In the genomic region with DNA sequence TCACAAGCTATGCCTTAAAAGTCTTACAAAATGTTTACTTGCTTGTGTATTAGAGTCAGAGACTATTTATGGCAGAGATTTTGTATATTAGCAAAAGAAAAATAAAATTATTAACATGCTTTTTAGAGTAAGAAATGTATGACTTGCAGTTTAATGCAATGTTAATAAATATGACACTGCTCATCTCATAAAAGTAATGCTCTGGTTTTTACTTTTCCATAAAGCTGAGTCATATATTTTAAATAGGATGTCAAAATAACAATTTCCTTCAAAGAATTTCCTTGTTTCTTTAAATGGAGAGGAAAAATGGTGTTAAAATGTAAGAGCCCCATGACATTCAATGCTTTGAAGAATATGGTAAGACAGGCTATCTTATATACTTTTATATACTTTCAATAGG, we compare ENCODE assay signal across 2 cellular contexts.
TF ChIP-seq lines count a peak whose summit lies in the region.

No MANE protein-coding gene starts in this region.

TF ChIP-seq in HepG2, 621 proteins besides CTCF, POLR2A, EP300 and RAD21:
- no peak for TF ChIP-seq ZNF703 (CRISPR knock-in tag; IDR thresholded peaks at IDR 0.05; ENCODE audit: borderline replicate concordance)
- TF ChIP-seq NFE2L2 (IDR thresholded peaks at IDR 0.05; ENCODE audit: low read length), result 0 out of 2 replicates have a peak, but pooled peaks have one; percentile 8

TF ChIP-seq in endothelial cell of umbilical vein, 7 proteins besides CTCF, POLR2A, EP300 and RAD21:
- TF ChIP-seq FOS (IDR thresholded peaks at IDR 0.05; ENCODE audit: borderline replicate concordance, insufficient read depth, low read length) (no peak), MAX (IDR thresholded peaks at IDR 0.05; ENCODE audit: insufficient read depth, insufficient read length) (no peak)
